Comparison of ENCODE assay signal across 8 cellular contexts in the genomic region with DNA sequence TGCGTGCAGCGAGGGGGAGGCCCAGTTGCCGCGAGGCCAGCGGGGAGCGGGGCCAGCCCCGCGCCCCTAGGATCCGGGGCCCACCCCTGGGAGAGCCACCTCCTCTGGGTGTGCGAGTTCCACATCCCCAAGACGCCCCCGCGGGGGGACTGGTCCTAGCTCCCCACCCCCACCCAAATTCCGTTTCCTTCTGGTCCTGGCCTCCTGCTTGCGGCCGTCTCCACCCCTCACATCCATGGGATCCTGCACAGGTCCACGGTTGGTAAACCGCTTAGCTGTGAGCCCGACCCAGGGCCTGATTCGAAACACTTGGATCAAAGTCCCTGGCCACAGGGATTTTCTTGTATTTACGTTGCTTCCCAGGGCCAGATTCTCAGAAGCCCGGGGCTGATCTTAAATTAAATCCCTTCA. TPM values are rescaled to one million over a fixed set of nuclear protein-coding genes. Genes with fewer than 3 reads are reported as not detected.
DNase-seq lines count a peak whose midpoint lies in the region; ATAC-seq and TF ChIP-seq lines count a peak whose summit lies in the region.

No MANE protein-coding gene starts in this region.

- peak overlapping the region; percentile 51 to 81 for H3K4me3 ChIP-seq in gastroesophageal sphincter
- H3K4me3 ChIP-seq in ovary, result peak overlapping the region; percentile 76
- no peak overlapping the region for H3K4me3 ChIP-seq in effector memory CD4-positive, alpha-beta T cell (ENCODE audit: insufficient read depth, low read depth, low read length, poor library complexity, severe bottlenecking)

- TF ChIP-seq CTCF in gastroesophageal sphincter (IDR thresholded peaks at IDR 0.05), result no peak
- no peak for TF ChIP-seq CTCF in ovary (IDR thresholded peaks at IDR 0.05)

- 0% methylated on average over 3 of the region's 22 CpGs; no CpG with 5 or more reads in 1 of the 2 donors for WGBS in gastroesophageal sphincter (ENCODE audit: low coverage in 1 of 2), 2 donors
- 0 to 2% (median 1%) methylated on average over 13 to 22 of the region's 22 CpGs for WGBS in ovary, 3 donors

- H3K27me3 ChIP-seq in gastroesophageal sphincter (no peaks in the 10 kb centered on the region), ovary (no peaks in the 10 kb centered on the region)
- peaks cover 8% of the 10 kb centered on the region for H3K27me3 ChIP-seq in effector memory CD4-positive, alpha-beta T cell (replicated peaks; ENCODE audit: control insufficient read depth, insufficient read depth, low read length, poor library complexity, severe bottlenecking)

- intact Hi-C loops in ovary (cut with DNase I), result no loop called here

- no peaks in the 10 kb centered on the region for H3K36me3 ChIP-seq in gastroesophageal sphincter
- H3K36me3 ChIP-seq in ovary, result no peaks in the 10 kb centered on the region
- H3K36me3 ChIP-seq in effector memory CD4-positive, alpha-beta T cell (ENCODE audit: control insufficient read depth, insufficient read depth, low read length), result no peaks in the 10 kb centered on the region

- TF ChIP-seq EP300 in gastroesophageal sphincter (IDR thresholded peaks at IDR 0.05), result no peak
- no peak for TF ChIP-seq EP300 in ovary (IDR thresholded peaks at IDR 0.05)

- H3K9me3 ChIP-seq in gastroesophageal sphincter (no peaks in the 10 kb centered on the region), ovary (no peaks in the 10 kb centered on the region)
- no peaks in the 10 kb centered on the region for H3K9me3 ChIP-seq in effector memory CD4-positive, alpha-beta T cell (ENCODE audit: control insufficient read depth, low read length)

- ATAC-seq in gastroesophageal sphincter, result peak; percentile 60
- ATAC-seq in GM21447 (IDR thresholded peaks at IDR 0.05; ENCODE audit: unreplicated experiment), result no peak

- DNase-seq in EL (peak; percentile 50), SK-N-DZ (ENCODE audit: low spot score) (peak; percentile 29), ovary (peak in 2 of 5 donors; percentile 45 to 76), SIG-M5 (lab: John Stamatoyannopoulos, UW) (no peak), GM19238 (ENCODE audit: insufficient read length, low spot score) (no peak)
- no peak for DNase-seq in effector memory CD4-positive, alpha-beta T cell

- H3K27ac ChIP-seq in gastroesophageal sphincter, result peak overlapping the region; percentile 52 to 96 (median 94)
- peak overlapping the region; percentile 83 to 95 for H3K27ac ChIP-seq in ovary
- no peak overlapping the region for H3K27ac ChIP-seq in effector memory CD4-positive, alpha-beta T cell (ENCODE audit: insufficient read depth, low read length, poor library complexity, severe bottlenecking)

- TF ChIP-seq POLR2A in gastroesophageal sphincter (IDR thresholded peaks at IDR 0.05), result no peak
- TF ChIP-seq POLR2A in ovary (IDR thresholded peaks at IDR 0.05), result no peak

- peaks cover 0 to 40% (median 7%) of the 10 kb centered on the region in 3 donors for H3K4me1 ChIP-seq in gastroesophageal sphincter
- H3K4me1 ChIP-seq in ovary (ENCODE audit: insufficient read depth), result no peaks in the 10 kb centered on the region
- peaks cover 3% of the 10 kb centered on the region for H3K4me1 ChIP-seq in effector memory CD4-positive, alpha-beta T cell (ENCODE audit: control insufficient read depth, insufficient read depth, low read length, poor library complexity, severe bottlenecking)

RNA-seq across cellular contexts. Expression of gene FBXO17, which starts 0.3 kb away (rescaled TPM):
- 11.6 and 22.8 TPM in 2 replicates for polyA plus RNA-seq in SK-N-DZ (2014; cell fraction: cytosol; rRNA removed)
- polyA plus RNA-seq in SK-N-DZ (2014; cell fraction: nucleus; rRNA removed), result 16.7 and 17.5 TPM in 2 replicates
- 10 to 100 TPM; 21.5 to 31.3 (median 27.8) TPM for total RNA-seq in gastroesophageal sphincter
- 10 to 100 TPM; 32.7 to 52.2 (median 41.9) TPM for total RNA-seq in ovary
- 10 to 100 TPM; 26.7 to 35.5 TPM for polyA plus RNA-seq in ovary

RNA-seq across cellular contexts. Expression of gene MRPS12, which starts 45.1 kb away (rescaled TPM):
- 50.4 and 57.4 TPM in 2 replicates for polyA plus RNA-seq in SK-N-DZ (2014; cell fraction: cytosol; rRNA removed)
- 34.8 and 38.0 TPM in 2 replicates for polyA plus RNA-seq in SK-N-DZ (2014; cell fraction: nucleus; rRNA removed)
- total RNA-seq in gastroesophageal sphincter (10 to 100 TPM; 19.8 to 25.3 (median 23.0) TPM), ovary (10 to 100 TPM; 15.5 to 24.1 (median 19.7) TPM)
- polyA plus RNA-seq in ovary, result 10 to 100 TPM in 1 of 2 donors, 1 to 10 TPM in 1; 5.5 to 24.0 TPM

RNA-seq across cellular contexts. Expression of gene SARS2, which starts 45.3 kb away (rescaled TPM):
- polyA plus RNA-seq in SK-N-DZ (2014; cell fraction: cytosol; rRNA removed), result 45.8 and 68.0 TPM in 2 replicates
- 178 and 201 TPM in 2 replicates for polyA plus RNA-seq in SK-N-DZ (2014; cell fraction: nucleus; rRNA removed)
- total RNA-seq in gastroesophageal sphincter (10 to 100 TPM in 3 of 4 donors, 1 to 10 TPM in 1; 9.9 to 13.7 (median 11.9) TPM), ovary (10 to 100 TPM in 6 of 7 donors, 1 to 10 TPM in 1; 9.8 to 20.6 (median 18.0) TPM)
- polyA plus RNA-seq in ovary, result 10 to 100 TPM in 1 of 2 donors, 1 to 10 TPM in 1; 5.0 to 20.5 TPM

RNA-seq across cellular contexts. Expression of gene FBXO27, which starts 56.5 kb away (rescaled TPM):
- polyA plus RNA-seq in SK-N-DZ (2014; cell fraction: cytosol; rRNA removed), result 0.36 and 0.93 TPM in 2 replicates
- polyA plus RNA-seq in SK-N-DZ (2014; cell fraction: nucleus; rRNA removed), result not detected in 2 replicates
- 1 to 10 TPM; 3.0 to 9.7 (median 3.8) TPM for total RNA-seq in gastroesophageal sphincter
- 10 to 100 TPM in 5 of 7 donors, 1 to 10 TPM in 2; 5.7 to 21.4 (median 19.1) TPM for total RNA-seq in ovary
- 10 to 100 TPM in 1 of 2 donors, 1 to 10 TPM in 1; 6.4 to 14.7 TPM for polyA plus RNA-seq in ovary

Comparison
In these comparisons a context has a peak if more than half of its experiments do, and no peak if none do; other contexts are left out.
1. DNase-seq: peak in EL (single experiment) and SK-N-DZ (single experiment); none in SIG-M5 (single experiment), effector memory CD4-positive, alpha-beta T cell (0 of 3) and GM19238 (single experiment).